11 cellular contexts compared by ENCODE assay signal in the genomic region with DNA sequence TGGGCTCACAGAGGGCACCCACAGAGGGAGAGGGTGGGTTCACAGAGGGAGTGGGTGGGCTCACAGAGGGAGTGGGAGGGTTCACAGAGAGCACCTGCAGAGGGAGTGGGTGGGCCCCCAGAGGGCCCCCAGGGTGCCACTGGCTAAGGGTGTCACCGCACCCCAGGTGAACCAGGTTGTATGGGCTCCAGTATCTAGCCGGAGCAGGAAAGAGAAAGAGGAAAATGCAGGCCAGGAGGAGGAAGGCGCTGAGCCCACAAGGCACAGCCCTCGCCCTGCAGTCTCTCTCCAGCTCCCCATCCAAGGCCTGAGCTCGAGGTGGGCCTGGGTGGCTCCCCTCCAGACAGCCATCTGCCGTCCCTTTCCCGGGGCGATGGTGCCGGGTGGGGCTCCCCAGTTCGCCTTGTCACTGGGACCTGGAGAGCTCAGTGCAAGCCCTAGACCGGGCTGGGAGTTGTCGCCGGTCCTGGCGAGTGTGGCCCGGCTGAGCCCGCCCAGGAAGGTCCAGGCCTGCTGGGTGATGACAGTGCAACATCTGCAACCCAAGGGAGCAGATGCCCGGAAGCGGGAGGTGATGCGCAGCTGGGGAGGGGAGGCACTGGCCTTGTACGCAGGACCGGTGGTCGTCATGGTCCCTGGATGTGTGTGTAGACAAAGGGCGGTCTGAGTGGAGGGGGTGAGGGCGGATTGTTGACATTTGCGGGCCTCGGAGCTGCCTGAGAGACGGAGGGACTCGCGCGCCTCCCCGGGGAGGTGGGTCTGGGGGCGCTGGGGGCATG. TPM values are rescaled to one million over a fixed set of nuclear protein-coding genes. Genes with fewer than 3 reads are reported as not detected.
DNase-seq lines count a peak whose midpoint lies in the region; ATAC-seq and TF ChIP-seq lines count a peak whose summit lies in the region.
"Had no signal": no experiment of that assay in that cellular context is flagged by ENCODE, and none has a peak within 500 bp of the region (broad histone marks: within the 10 kb centered on the region; RNA-seq: fewer than 3 reads in every experiment).

No MANE protein-coding gene starts in this region.

- peak; percentile 39 for DNase-seq in NCI-H2227 (lab: John Stamatoyannopoulos, UW; ENCODE audit: unreplicated experiment)
- no peak for DNase-seq in NCI-H2227 treated with DMSO at 0.1 percent for 48 hours (lab: John Stamatoyannopoulos, UW)
- no peak for DNase-seq in CD14-positive monocyte (ENCODE audit: low spot score)
- DNase-seq: SIG-M5; stimulated activated CD4-positive, alpha-beta T cell treated with anti-CD3 and anti-CD28 coated beads, Interleukin-4, amount 100 ng/mL, for 4 hours; transverse colon had no signal

- peaks cover 72% of the 10 kb centered on the region for H3K4me1 Mint-ChIP-seq in brain
- H3K4me1 Mint-ChIP-seq in CD14-positive monocyte, result peaks cover 2% of the 10 kb centered on the region

- H3K27ac ChIP-seq in HUES6 (ENCODE audit: low read depth, low read length), result no peak overlapping the region
- H3K27ac ChIP-seq: transverse colon had no signal

- H3K9ac ChIP-seq in HUES6 (ENCODE audit: low read length), result no peak overlapping the region

- intact Hi-C loops in CD14-positive monocyte (cut with micrococcal nuclease), result no loop called here

- H3K4me3 Mint-ChIP-seq in brain, result peak overlapping the region; percentile 81 to 87 (median 85)
- H3K4me3 Mint-ChIP-seq in CD14-positive monocyte, result peak overlapping the region in 1 of 2 donors; percentile 79

- H2AFZ ChIP-seq in neuron (ENCODE audit: low read depth, low read length), result peak overlapping the region; percentile 88

- H3K27me3 ChIP-seq in HUES6 (ENCODE audit: control insufficient read depth, insufficient read depth, low read length) (peaks cover 60% of the 10 kb centered on the region), neuron (ENCODE audit: insufficient read depth, low read length) (peaks cover 28% of the 10 kb centered on the region)

- H3K9me3 Mint-ChIP-seq in brain (peaks cover 0 to 7% (median 3%) of the 10 kb centered on the region in 5 experiments), CD14-positive monocyte (peaks cover 0 to 11% (median 2%) of the 10 kb centered on the region in 7 donors)

- ATAC-seq in GM19452 (IDR thresholded peaks at IDR 0.05; ENCODE audit: unreplicated experiment), result no peak
- no peak for ATAC-seq in GM19324 (IDR thresholded peaks at IDR 0.05; ENCODE audit: low FRiP score, unreplicated experiment)

- H3K27me3 Mint-ChIP-seq in brain (peaks cover 24% of the 10 kb centered on the region), CD14-positive monocyte (ENCODE audit: low read depth in 3 of 3) (peaks cover 33 to 48% (median 47%) of the 10 kb centered on the region in 3 donors)

- H3K36me3 Mint-ChIP-seq in brain (no peaks in the 10 kb centered on the region), CD14-positive monocyte (no peaks in the 10 kb centered on the region)

- peaks cover 3% of the 10 kb centered on the region; the same call in 1 of the 2 replicates for H3K4me1 ChIP-seq in HUES6 (ENCODE audit: control insufficient read depth, insufficient read depth, low read length)
- H3K4me1 ChIP-seq in neuron (ENCODE audit: insufficient read depth, low read length), result peaks cover 12% of the 10 kb centered on the region

- H3K36me3 ChIP-seq in HUES6 (ENCODE audit: control insufficient read depth, insufficient read depth, low read length), result no peaks in the 10 kb centered on the region
- no peaks in the 10 kb centered on the region for H3K36me3 ChIP-seq in neuron (ENCODE audit: insufficient read depth, low read length)
- H3K36me3 ChIP-seq: transverse colon had no signal

- H3K27ac Mint-ChIP-seq in brain (peak overlapping the region in 4 of 5 experiments; percentile 82 to 95 (median 88)), CD14-positive monocyte (no peak overlapping the region)

- H3K9me3 ChIP-seq in HUES6 (ENCODE audit: control insufficient read depth, insufficient read depth, low read depth, low read length), result no peaks in the 10 kb centered on the region
- H3K9me3 ChIP-seq in neuron (ENCODE audit: low read length), result peaks cover 3% of the 10 kb centered on the region
- H3K9me3 ChIP-seq: transverse colon had no signal

- no peak for TF ChIP-seq CTCF in brain (conservative IDR thresholded peaks at IDR 0.05)
- no peak for TF ChIP-seq CTCF in CD14-positive monocyte (IDR thresholded peaks at IDR 0.05)

- peak overlapping the region; percentile 69 for H3K4me3 ChIP-seq in HUES6 (ENCODE audit: low read depth, low read length)
- H3K4me3 ChIP-seq in neuron (ENCODE audit: low read length), result peak overlapping the region; percentile 57

RNA-seq across cellular contexts. Expression of a gene that starts 0.8 kb away (rescaled TPM):
- polyA plus RNA-seq in brain (ENCODE audit: insufficient read depth, low read depth, low replicate concordance) (69.2 TPM), CD14-positive monocyte (not detected)

RNA-seq across cellular contexts. Expression of a gene that starts 24.2 kb away (rescaled TPM):
- polyA plus RNA-seq in brain (ENCODE audit: insufficient read depth, low read depth, low replicate concordance) (not detected), CD14-positive monocyte (not detected)

Comparison
In these comparisons a context has a peak if more than half of its experiments do, and no peak if none do; other contexts are left out.
1. H3K27ac Mint-ChIP-seq: peak in brain (4 of 5); none in CD14-positive monocyte (0 of 7).
2. RNA of a gene that starts 0.8 kb away (polyA plus RNA-seq): 69.2 TPM in brain (single experiment); not detected in CD14-positive monocyte; every median in the first group is over 10 times any median in the second.